ENCODE assay signal across 20 cellular contexts in genomic region chr20:51679254-51679921, GRCh38.
DNase-seq lines count a peak whose midpoint lies in the region; ATAC-seq, FAIRE-seq and TF ChIP-seq lines count a peak whose summit lies in the region.
"Had no signal": no experiment of that assay in that cellular context is flagged by ENCODE, and none has a peak within 500 bp of the region (broad histone marks: within the 10 kb centered on the region; RNA-seq: fewer than 3 reads in every experiment).

No MANE protein-coding gene starts in this region.

- TF ChIP-seq RAD21 in HepG2 (CRISPR knock-in tag; IDR thresholded peaks at IDR 0.05), result no peak

- H3K36me3 Mint-ChIP-seq in endodermal cell (ENCODE audit: low read depth), result peaks cover 28% of the 10 kb centered on the region
- H3K36me3 Mint-ChIP-seq: CD8-positive, alpha-beta memory T cell had no signal

- intact Hi-C loops in HepG2 (cut with micrococcal nuclease; ENCODE audit: unreplicated experiment) (no loop called here), right lobe of liver (cut with DNase I) (no loop called here), Right ventricle myocardium inferior (cut with DNase I) (no loop called here)

- H3K27ac Mint-ChIP-seq in endodermal cell, result peak overlapping the region; percentile 44
- H3K27ac Mint-ChIP-seq: GM23338, HFFc6 had no signal

- FAIRE-seq in HepG2 (lab: Jason Lieb, UNC) (no peak), GM12891 (lab: Jason Lieb, UNC) (no peak)
- FAIRE-seq: GM18507, HTR-8/SVneo had no signal

- TF ChIP-seq POLR2A in HepG2 (IDR thresholded peaks at IDR 0.05; ENCODE audit: insufficient read depth in 1 of 2, low read depth in 2 of 2, low read length in 2 of 2) (no peak), right lobe of liver (IDR thresholded peaks at IDR 0.05) (no peak), GM12891 (IDR thresholded peaks at IDR 0.05; ENCODE audit: low read depth, low read length) (no peak)

- no peak overlapping the region for H2BK15ac ChIP-seq in neuronal stem cell (ENCODE audit: low read length)

- WGBS in HepG2 (ENCODE audit: low lambda C conversion rate), result 83% methylated on average over 13 of the region's 13 CpGs
- 69% methylated on average over 9 of the region's 13 CpGs for WGBS in right lobe of liver (ENCODE audit: insufficient coverage, low coverage, low lambda C conversion rate, missing lambda C conversion rate)
- 88 to 91% methylated on average over 13 of the region's 13 CpGs for WGBS in endodermal cell (ENCODE audit: insufficient coverage in 1 of 2, insufficient read length in 1 of 2), 2 experiments
- WGBS in neuronal stem cell (ENCODE audit: extremely low coverage in 2 of 2, insufficient read length in 2 of 2, insufficient replicate concordance in 1 of 2), 2 donors, result no CpG with 5 or more reads among the region's 13 CpGs

- H2AK5ac ChIP-seq in neuronal stem cell (ENCODE audit: low read depth, low read length), result no peak overlapping the region

- H3K79me1 ChIP-seq in neuronal stem cell (ENCODE audit: low read depth, low read length), result no peaks in the 10 kb centered on the region

- H3K79me2 ChIP-seq in HepG2 (ENCODE audit: insufficient read depth, low read length), result no peaks in the 10 kb centered on the region

- no peak overlapping the region for H3K9ac ChIP-seq in HepG2 (ENCODE audit: insufficient read depth, low read depth, low read length)
- H3K9ac ChIP-seq in endodermal cell (ENCODE audit: extremely low read depth, low read length, poor library complexity, severe bottlenecking), result no peak overlapping the region
- no peak overlapping the region for H3K9ac ChIP-seq in neuronal stem cell (ENCODE audit: low read depth, low read length, poor library complexity)
- H3K9ac ChIP-seq: BLaER1 had no signal

- no TSS peak for BruUV-seq in HepG2 (replicated peaks; lab: Mats Ljungman, UMichigan)

- H2BK5ac ChIP-seq in neuronal stem cell (ENCODE audit: low read length), result no peak overlapping the region

- H2AFZ ChIP-seq in HepG2 (ENCODE audit: low read length) (no peak overlapping the region), neuronal stem cell (ENCODE audit: low read length) (no peak overlapping the region)
- H2AFZ ChIP-seq: GM23338 had no signal

- H3K36me3 ChIP-seq in HepG2 (replicated peaks in 1 of 2; ENCODE audit: control insufficient read depth in 1 of 2, insufficient read depth in 2 of 2, low read length in 2 of 2) (peaks cover 0 to 6% of the 10 kb centered on the region in 2 experiments; a peak in 3 of 5 replicates), right lobe of liver (peaks cover 0 to 6% (median 0%) of the 10 kb centered on the region in 4 donors), endodermal cell (ENCODE audit: control insufficient read depth, insufficient read depth, low read length) (peaks cover 5% of the 10 kb centered on the region), neuronal stem cell (replicated peaks in 1 of 2; ENCODE audit: control insufficient read depth in 2 of 2, insufficient read depth in 2 of 2, low read length in 2 of 2) (peaks cover 0 to 18% of the 10 kb centered on the region in 2 donors)

- H3K14ac ChIP-seq in neuronal stem cell (ENCODE audit: low read length), result no peak overlapping the region

- H3K27me3 Mint-ChIP-seq in endodermal cell (ENCODE audit: insufficient read depth), result no peaks in the 10 kb centered on the region

- in situ Hi-C loops in HepG2 (cut with HindIII; ENCODE audit: extremely low pct_ligation_motif_present, low pct_unique_long_range_greater_than_20kb), result no loop called here

- H3K4ac ChIP-seq in neuronal stem cell (ENCODE audit: low read length), result no peak overlapping the region

- no peak overlapping the region for H2BK120ac ChIP-seq in neuronal stem cell (ENCODE audit: low read depth, low read length)

- peak; percentile 29 for DNase-seq in HepG2 (ENCODE audit: low spot score)
- DNase-seq in right lobe of liver, result no peak
- DNase-seq in endodermal cell, result no peak
- no peak for DNase-seq in neuronal stem cell (ENCODE audit: low spot score)
- no peak for DNase-seq in NCI-H69 (lab: John Stamatoyannopoulos, UW)
- no peak for DNase-seq in GM12891 (ENCODE audit: insufficient read length, low spot score)
- DNase-seq in foreskin fibroblast, result no peak
- DNase-seq in Right ventricle myocardium inferior (ENCODE audit: missing footprints), result no peak
- DNase-seq: 8988T; AML-193; Caco-2; CD8-positive, alpha-beta memory T cell; DMS53; GF-D8; HFFc6 had no signal

- H3K23ac ChIP-seq in neuronal stem cell (ENCODE audit: low read depth, low read length, poor library complexity), result no peak overlapping the region

- no peak overlapping the region for H3K27ac ChIP-seq in HepG2 (ENCODE audit: extremely low read length, insufficient read depth, low read length)
- no peak overlapping the region for H3K27ac ChIP-seq in right lobe of liver
- peak overlapping the region; percentile 2 for H3K27ac ChIP-seq in endodermal cell (ENCODE audit: low read depth, low read length)
- peak overlapping the region; percentile 19 for H3K27ac ChIP-seq in neuronal stem cell (replicated peaks; ENCODE audit: low read length)
- H3K27ac ChIP-seq: BLaER1 had no signal

- H4K8ac ChIP-seq in neuronal stem cell (ENCODE audit: low read depth, low read length), result no peak overlapping the region

- POLR2A ChIA-PET in HepG2 (lab: Yijun Ruan, JAX), result no interaction called here

- no peaks in the 10 kb centered on the region for H3K4me1 Mint-ChIP-seq in endodermal cell
- H3K4me1 Mint-ChIP-seq: CD8-positive, alpha-beta memory T cell had no signal

- H3K18ac ChIP-seq in neuronal stem cell (ENCODE audit: low read length), result peak overlapping the region; percentile 25

- H3K4me3 Mint-ChIP-seq in endodermal cell, result no peak overlapping the region
- H3K4me3 Mint-ChIP-seq: CD8-positive, alpha-beta memory T cell; GM23338; HFFc6 had no signal

- no peaks in the 10 kb centered on the region for H4K20me1 ChIP-seq in HepG2 (ENCODE audit: insufficient read depth, low read length)
- H4K20me1 ChIP-seq: BLaER1 had no signal

- H2BK12ac ChIP-seq in neuronal stem cell (ENCODE audit: low read length), result no peak overlapping the region

- TF ChIP-seq CTCF in HepG2 (CRISPR knock-in tag; IDR thresholded peaks at IDR 0.05), result no peak
- TF ChIP-seq CTCF in right lobe of liver (IDR thresholded peaks at IDR 0.05), result no peak
- no peak for TF ChIP-seq CTCF in endodermal cell (conservative IDR thresholded peaks at IDR 0.05)
- no peak for TF ChIP-seq CTCF in foreskin fibroblast (IDR thresholded peaks at IDR 0.05; ENCODE audit: low read depth, low read length)

- CTCF ChIA-PET in HepG2 (lab: Yijun Ruan, JAX; ENCODE audit: low intra/inter-chr PET ratio, low total read pairs), result no interaction called here

- H3K4me1 ChIP-seq in HepG2 (ENCODE audit: insufficient read depth, low read length) (peaks cover 9% of the 10 kb centered on the region), right lobe of liver (no peaks in the 10 kb centered on the region), endodermal cell (ENCODE audit: control insufficient read depth, insufficient read depth, low read length) (no peaks in the 10 kb centered on the region), neuronal stem cell (ENCODE audit: control insufficient read depth in 2 of 2, insufficient read depth in 1 of 2, low read depth in 1 of 2, low read length in 2 of 2) (peaks cover 15 to 16% of the 10 kb centered on the region in 2 donors)
- H3K4me1 ChIP-seq: BLaER1, Caco-2, HAP-1 had no signal

- no peak overlapping the region for H3K4me3 ChIP-seq in HepG2 (replicated peaks in 1 of 3; ENCODE audit: insufficient read depth in 1 of 3, low read depth in 2 of 3, low read length in 3 of 3)
- no peak overlapping the region for H3K4me3 ChIP-seq in right lobe of liver
- H3K4me3 ChIP-seq in endodermal cell (ENCODE audit: low read length), result no peak overlapping the region
- H3K4me3 ChIP-seq in neuronal stem cell (ENCODE audit: low read length in 2 of 2), result no peak overlapping the region
- H3K4me3 ChIP-seq in foreskin fibroblast (ENCODE audit: low read depth in 1 of 2, low read length in 2 of 2), result no peak overlapping the region
- H3K4me3 ChIP-seq: BLaER1, GM23338, HAP-1 had no signal

- no peak overlapping the region for H3K4me2 ChIP-seq in HepG2 (ENCODE audit: low read depth, low read length)
- no peak overlapping the region for H3K4me2 ChIP-seq in neuronal stem cell (ENCODE audit: insufficient read depth, low read length, poor library complexity, severe bottlenecking)
- H3K4me2 ChIP-seq: BLaER1, GM23338 had no signal

- no peaks in the 10 kb centered on the region for H3K9me3 Mint-ChIP-seq in endodermal cell
- H3K9me3 Mint-ChIP-seq: CD8-positive, alpha-beta memory T cell; GM23338; HFFc6 had no signal

- H3K9me3 ChIP-seq in HepG2 (ENCODE audit: low read length) (no peaks in the 10 kb centered on the region), right lobe of liver (no peaks in the 10 kb centered on the region), endodermal cell (ENCODE audit: control insufficient read depth, low read length) (no peaks in the 10 kb centered on the region), neuronal stem cell (replicated peaks in 1 of 2; ENCODE audit: control insufficient read depth in 2 of 2, insufficient read depth in 1 of 2, low read depth in 1 of 2, low read length in 2 of 2) (no peaks in the 10 kb centered on the region)
- H3K9me3 ChIP-seq: BLaER1, Caco-2, HAP-1 had no signal

- no peak overlapping the region for H4K91ac ChIP-seq in neuronal stem cell (ENCODE audit: low read depth, low read length, poor library complexity)

- H3K27me3 ChIP-seq in HepG2 (ENCODE audit: control insufficient read depth in 1 of 2, insufficient read depth in 2 of 2, low read length in 2 of 2), result no peaks in the 10 kb centered on the region
- H3K27me3 ChIP-seq in right lobe of liver, result no peaks in the 10 kb centered on the region
- no peaks in the 10 kb centered on the region for H3K27me3 ChIP-seq in endodermal cell (ENCODE audit: control insufficient read depth, insufficient read depth, low read length, poor library complexity, severe bottlenecking)
- no peaks in the 10 kb centered on the region for H3K27me3 ChIP-seq in neuronal stem cell (ENCODE audit: control insufficient read depth in 3 of 3, insufficient read depth in 3 of 3, low read depth in 1 of 3, low read length in 3 of 3)
- H3K27me3 ChIP-seq: BLaER1 had no signal

- TF ChIP-seq EP300 in HepG2 (IDR thresholded peaks at IDR 0.05; ENCODE audit: low read depth in 2 of 2, low read length in 2 of 2) (no peak), HepG2 (CRISPR knock-in tag; IDR thresholded peaks at IDR 0.05; ENCODE audit: borderline replicate concordance) (no peak)

- ATAC-seq in HepG2 (peak; percentile 61), right lobe of liver (no peak), Right ventricle myocardium inferior (no peak)

TF ChIP-seq in GM12891, 5 proteins besides CTCF, POLR2A, EP300 and RAD21:
- no peak for TF ChIP-seq POU2F2 (IDR thresholded peaks at IDR 0.05; ENCODE audit: low read depth, low read length)
- no peak for TF ChIP-seq POLR2AphosphoS5 (IDR thresholded peaks at IDR 0.05; ENCODE audit: low read depth, low read length)
- no peak for TF ChIP-seq PAX5 (IDR thresholded peaks at IDR 0.05; ENCODE audit: insufficient read depth, low read length, severe bottlenecking)
- no peak for TF ChIP-seq TAF1 (IDR thresholded peaks at IDR 0.05; ENCODE audit: low read depth, low read length)
- TF ChIP-seq SPI1 (IDR thresholded peaks at IDR 0.05; ENCODE audit: low read depth, low read length), result no peak

Comparison
In these comparisons a context has a peak if more than half of its experiments do, and no peak if none do; other contexts are left out.
1. H3K27ac ChIP-seq: peak in endodermal cell (single experiment) and neuronal stem cell (single experiment); none in HepG2 (single experiment) and right lobe of liver (0 of 3).